ENCODE assay signal across 26 cellular contexts in the genomic region with DNA sequence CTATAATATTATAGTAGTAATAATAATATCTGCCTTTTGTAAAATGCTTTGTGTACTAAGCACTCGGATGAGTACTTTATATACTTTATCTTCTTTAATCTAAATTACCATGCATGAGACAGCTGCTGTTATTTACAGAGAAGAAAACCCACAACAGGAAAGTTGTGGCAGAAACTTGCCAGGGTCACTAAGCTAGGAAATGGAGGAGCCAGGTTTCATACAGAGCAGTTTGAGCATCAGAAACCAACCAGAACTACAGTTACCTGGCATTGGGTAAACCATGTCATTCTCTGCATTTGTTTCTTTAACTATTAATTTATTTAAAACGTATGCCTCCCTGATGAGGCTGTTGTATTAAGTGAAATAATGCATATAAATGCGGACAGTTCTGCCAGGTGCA.
"Had no signal": no experiment of that assay in that cellular context is flagged by ENCODE, and none has a peak within 500 bp of the region (broad histone marks: within the 10 kb centered on the region; RNA-seq: fewer than 3 reads in every experiment).

No MANE protein-coding gene starts in this region.

- H3K4me1 ChIP-seq: suprapubic skin, thyroid gland, transverse colon, upper lobe of left lung, upper lobe of right lung, uterus had no signal

- H3K36me3 ChIP-seq: stomach, suprapubic skin, thoracic aorta, thyroid gland, tibial artery, tibial nerve, transverse colon, upper lobe of left lung, upper lobe of right lung, uterus, vagina had no signal

- H3K9me3 ChIP-seq: stomach, suprapubic skin, testis, thoracic aorta, thyroid gland, tibial artery, tibial nerve, transverse colon, upper lobe of left lung, upper lobe of right lung, uterus, vagina had no signal

- H3K4me3 ChIP-seq: stomach, suprapubic skin, testis, thoracic aorta, thyroid gland, tibial artery, tibial nerve, transverse colon, upper lobe of left lung, upper lobe of right lung, uterus, vagina had no signal

- H3K27me3 ChIP-seq: stomach, suprapubic skin, testis, thyroid gland, tibial artery, tibial nerve, transverse colon, upper lobe of left lung, upper lobe of right lung, uterus, vagina had no signal

- ATAC-seq: stimulated activated effector memory CD8-positive, alpha-beta T cell treated with anti-CD3 and anti-CD28 coated beads, Interleukin-12 subunit alpha, Interleukin-12 subunit beta, amount 100 ng/mL, for 72 hours; stimulated activated memory B cell treated with anti-CD40 and anti-IgM and Interleukin-4, amounts not matched to agents 10 μg/mL and 1 μg/mL and 100 μg/mL, for 72 hours; stimulated activated naive B cell treated with anti-CD40 and anti-IgM and Interleukin-4, amounts not matched to agents 10 μg/mL and 1 μg/mL and 100 μg/mL, for 72 hours; stimulated activated naive CD8-positive, alpha-beta T cell treated with anti-CD3 and anti-CD28 coated beads, Interleukin-15, amount 100 ng/mL, for 72 hours; stimulated activated naive CD8-positive, alpha-beta T cell treated with anti-CD3 and anti-CD28 coated beads, Interleukin-15, Interleukin-2, amounts not matched to agents 100 U/mL and 50 U/mL, for 24 hours; upper lobe of right lung had no signal

- H3K27ac ChIP-seq: stomach, suprapubic skin, testis, thoracic aorta, thyroid gland, tibial artery, tibial nerve, transverse colon, upper lobe of left lung, upper lobe of right lung, uterus, vagina had no signal

- DNase-seq: stimulated activated CD4-positive, alpha-beta T cell treated with anti-CD3 and anti-CD28 coated beads, Interleukin-2, amount 100 ng/mL, for 48 hours; stimulated activated CD4-positive, alpha-beta T cell treated with anti-CD3 and anti-CD28 coated beads, Interleukin-4, amount 100 ng/mL, for 1 hour; stimulated activated CD4-positive, alpha-beta T cell treated with anti-CD3 and anti-CD28 coated beads, Interleukin-4, amount 100 ng/mL, for 24 hours; stimulated activated CD4-positive, alpha-beta T cell treated with anti-CD3 and anti-CD28 coated beads, Interleukin-4, amount 100 ng/mL, for 4 hours; stimulated activated CD8-positive, alpha-beta memory T cell treated with anti-CD3 and anti-CD28 coated beads, Interleukin-4, amount 100 ng/mL, for 48 hours; stimulated activated naive B cell treated with anti-CD40 and anti-IgM and Interleukin-4, amounts not matched to agents 10 μg/mL and 1 μg/mL and 100 μg/mL, for 72 hours; stimulated activated naive CD4-positive, alpha-beta T cell; stimulated activated naive CD4-positive, alpha-beta T cell treated with Interleukin-2 at 50 U/mL for 16 hours; stimulated activated naive CD8-positive, alpha-beta T cell treated with anti-CD3 and anti-CD28 coated beads, Interleukin-15, amount 100 ng/mL, for 72 hours; stimulated activated naive CD8-positive, alpha-beta T cell treated with anti-CD3 and anti-CD28 coated beads, Interleukin-15, Interleukin-2, amounts not matched to agents 100 U/mL and 50 U/mL, for 24 hours; stomach; substantia nigra; testis; thyroid gland; tibial artery; transverse colon; trophoblast cell; upper lobe of left lung; upper lobe of right lung; uterus had no signal
